21 cellular contexts compared by ENCODE assay signal in genomic region chr6:107627928-107628327, GRCh38.
"Had no signal": no experiment of that assay in that cellular context is flagged by ENCODE, and none has a peak within 500 bp of the region (broad histone marks: within the 10 kb centered on the region; RNA-seq: fewer than 3 reads in every experiment).

No MANE protein-coding gene starts in this region.

- H3K9me3 ChIP-seq: colonic mucosa, esophagus muscularis mucosa, gastrocnemius medialis, thoracic aorta, vagina had no signal

- DNase-seq: activated CD4-positive, alpha-beta T cell treated with anti-CD3 and anti-CD28 coated beads for 1 hour; activated CD4-positive, alpha-beta T cell treated with anti-CD3 and anti-CD28 coated beads, Interleukin-2, amount 50 U/mL, for 1 hour; activated CD8-positive, alpha-beta T cell treated with anti-CD3 and anti-CD28 coated beads, Interleukin-2, amount 10 ng/mL, durations not matched to agents 7 days and 5 days; activated gamma-delta T cell treated with Interleukin-2 at 50 U/mL for 16 hours; aorta; colonic mucosa; gastrocnemius medialis; hippocampal formation; midbrain; posterior cingulate gyrus; retina; stimulated activated CD4-positive, alpha-beta T cell treated with anti-CD3 and anti-CD28 coated beads, Interleukin-4, amount 100 ng/mL, for 1 hour; stimulated activated naive CD4-positive, alpha-beta T cell; T-helper 9 cell had no signal

- H3K4me3 Mint-ChIP-seq: activated CD8-positive, alpha-beta T cell treated with anti-CD3 and anti-CD28 coated beads, Interleukin-2, amount 10 ng/mL, durations not matched to agents 7 days and 5 days; activated naive CD4-positive, alpha-beta T cell treated with anti-CD3 and anti-CD28 coated beads, Interleukin-2, amount 50 U/mL, for 24 hours; central memory CD8-positive, alpha-beta T cell; natural killer cell treated with Interleukin-12 subunit alpha and Interleukin-12 subunit beta and Interleukin-15 and Interleukin-18, amount 100 ng/mL, for 72 hours; type B pancreatic cell had no signal

- H3K4me3 ChIP-seq: colonic mucosa, esophagus muscularis mucosa, gastrocnemius medialis, thoracic aorta, vagina had no signal

- H3K36me3 ChIP-seq: colonic mucosa, esophagus muscularis mucosa, gastrocnemius medialis, thoracic aorta, vagina had no signal

- H3K36me3 Mint-ChIP-seq: activated naive CD4-positive, alpha-beta T cell treated with anti-CD3 and anti-CD28 coated beads, Interleukin-2, amount 50 U/mL, for 24 hours; natural killer cell treated with Interleukin-12 subunit alpha and Interleukin-12 subunit beta and Interleukin-15 and Interleukin-18, amount 100 ng/mL, for 72 hours had no signal

- H3K27me3 ChIP-seq: colonic mucosa, esophagus muscularis mucosa, gastrocnemius medialis, vagina had no signal

- ATAC-seq: activated CD8-positive, alpha-beta T cell treated with anti-CD3 and anti-CD28 coated beads, Interleukin-2, amount 10 ng/mL, durations not matched to agents 7 days and 5 days; gastrocnemius medialis; natural killer cell treated with Interleukin-12 subunit alpha and Interleukin-12 subunit beta and Interleukin-15 and Interleukin-18, amount 100 ng/mL, for 72 hours had no signal

- H3K27ac ChIP-seq: colonic mucosa, gastrocnemius medialis, thoracic aorta, vagina had no signal

- H3K27ac Mint-ChIP-seq: activated CD8-positive, alpha-beta T cell treated with anti-CD3 and anti-CD28 coated beads, Interleukin-2, amount 10 ng/mL, durations not matched to agents 7 days and 5 days; activated naive CD4-positive, alpha-beta T cell treated with anti-CD3 and anti-CD28 coated beads, Interleukin-2, amount 50 U/mL, for 24 hours; natural killer cell treated with Interleukin-12 subunit alpha and Interleukin-12 subunit beta and Interleukin-15 and Interleukin-18, amount 100 ng/mL, for 72 hours; type B pancreatic cell had no signal

- H3K9me3 Mint-ChIP-seq: activated naive CD4-positive, alpha-beta T cell treated with anti-CD3 and anti-CD28 coated beads, Interleukin-2, amount 50 U/mL, for 24 hours; central memory CD8-positive, alpha-beta T cell; natural killer cell treated with Interleukin-12 subunit alpha and Interleukin-12 subunit beta and Interleukin-15 and Interleukin-18, amount 100 ng/mL, for 72 hours; type B pancreatic cell had no signal
